20 cellular contexts compared by ENCODE assay signal in genomic region chr15:33083232-33084006, GRCh38.
DNase-seq lines count a peak whose midpoint lies in the region; ATAC-seq, FAIRE-seq and TF ChIP-seq lines count a peak whose summit lies in the region.
"Had no signal": no experiment of that assay in that cellular context is flagged by ENCODE, and none has a peak within 500 bp of the region (broad histone marks: within the 10 kb centered on the region; RNA-seq: fewer than 3 reads in every experiment).

No MANE protein-coding gene starts in this region.

- CTCF ChIA-PET in PC-3 (lab: Charles Lee), result interaction anchor here (2.4 kb wide), 1 partner anchor 49 kb away, joined by 8 read pairs; no protein-coding TSS in a partner anchor

- DNase-seq in H9 (peak; percentile 55), PC-3 (peak; percentile 94), epithelial cell of esophagus (ENCODE audit: low read depth) (peak; percentile 75), trophoblast cell (peak; percentile 66 to 82), HTR-8/SVneo (ENCODE audit: insufficient read length, low spot score) (no peak), left ventricle myocardium superior (no peak)
- no peak for DNase-seq in activated naive CD4-positive, alpha-beta T cell treated with anti-CD3 and anti-CD28 coated beads, Interleukin-2, amount 50 U/mL, for 16 hours
- DNase-seq: activated naive CD8-positive, alpha-beta T cell treated with anti-CD3 and anti-CD28 coated beads, Interleukin-2, amount 10 ng/mL, durations not matched to agents 7 days and 5 days; lower lobe of right lung; MM.1S; natural killer cell; NCI-H187 treated with DMSO at 0.1 percent for 48 hours; NCI-H446 treated with DMSO at 0.1 percent for 48 hours; Right ventricle myocardium superior; stimulated activated CD4-positive, alpha-beta T cell treated with anti-CD3 and anti-CD28 coated beads, Interleukin-4, amount 100 ng/mL, for 1 hour; T-helper 1 cell; WERI-Rb-1 had no signal

- H3K9ac ChIP-seq in H9 (ENCODE audit: extremely low read depth, insufficient read length, low read length) (no peak overlapping the region), PC-3 (ENCODE audit: low read length) (no peak overlapping the region), trophoblast cell (ENCODE audit: low read length) (no peak overlapping the region)

- H3K27ac ChIP-seq in H9 (ENCODE audit: insufficient read length, low read depth, low read length) (no peak overlapping the region), PC-3 (ENCODE audit: low read length) (peak overlapping the region; percentile 69), trophoblast cell (ENCODE audit: low read depth, low read length) (no peak overlapping the region)
- H3K27ac ChIP-seq: cardiac muscle cell, gastroesophageal sphincter, lower lobe of right lung, WERI-Rb-1 had no signal

- H3K18ac ChIP-seq in H9 (ENCODE audit: insufficient read length, low read depth, low read length) (peak overlapping the region; percentile 74), trophoblast cell (ENCODE audit: low read length) (no peak overlapping the region)

- no peak overlapping the region for H3K4ac ChIP-seq in H9 (ENCODE audit: low read depth, low read length)
- H3K4ac ChIP-seq in trophoblast cell (ENCODE audit: low read depth, low read length), result no peak overlapping the region

- H3K56ac ChIP-seq in H9 (ENCODE audit: insufficient read length, low read depth, low read length), result no peak overlapping the region

- H2BK12ac ChIP-seq in H9 (ENCODE audit: insufficient read length, low read depth, low read length), result no peak overlapping the region
- H2BK12ac ChIP-seq in trophoblast cell (ENCODE audit: low read length), result peak overlapping the region; percentile 69

- H3K79me1 ChIP-seq in H9 (ENCODE audit: insufficient read depth, low read depth, low read length, poor library complexity, severe bottlenecking), result no peaks in the 10 kb centered on the region
- peaks cover 4% of the 10 kb centered on the region for H3K79me1 ChIP-seq in trophoblast cell (ENCODE audit: low read length)

- H3K36me3 ChIP-seq in PC-3 (ENCODE audit: low read depth, low read length) (no peaks in the 10 kb centered on the region), trophoblast cell (ENCODE audit: control insufficient read depth in 1 of 2, insufficient read depth in 2 of 2, low read length in 2 of 2) (no peaks in the 10 kb centered on the region)
- H3K36me3 ChIP-seq: cardiac muscle cell, gastroesophageal sphincter, lower lobe of right lung, WERI-Rb-1 had no signal

- WGBS in H9 (ENCODE audit: extremely low coverage, insufficient read length, low lambda C conversion rate), result no CpG with 5 or more reads among the region's 6 CpGs
- no CpG with 5 or more reads among the region's 6 CpGs for WGBS in trophoblast cell (ENCODE audit: extremely low coverage, insufficient coverage, insufficient read length)

- H3K14ac ChIP-seq in H9 (ENCODE audit: insufficient read depth, low read length) (no peak overlapping the region; the same call in 1 of the 2 replicates), trophoblast cell (ENCODE audit: low read length) (peak overlapping the region; percentile 38)

- H3K4me1 ChIP-seq in H9 (ENCODE audit: insufficient read depth, low read length) (peaks cover 6% of the 10 kb centered on the region; the same call in 1 of the 2 replicates), PC-3 (ENCODE audit: insufficient read depth, low read length) (peaks cover 32% of the 10 kb centered on the region), trophoblast cell (ENCODE audit: control insufficient read depth in 1 of 2, insufficient read depth in 2 of 2, low read length in 2 of 2) (peaks cover 6% of the 10 kb centered on the region in 2 experiments)
- H3K4me1 ChIP-seq: gastroesophageal sphincter, lower lobe of right lung had no signal

- BruUV-seq in PC-3 (replicated peaks; lab: Mats Ljungman, UMichigan), result no TSS peak

- H2BK120ac ChIP-seq in H9 (ENCODE audit: low read depth, low read length, poor library complexity, severe bottlenecking) (peak overlapping the region; percentile 39), trophoblast cell (ENCODE audit: insufficient read depth, low read length, poor library complexity) (peak overlapping the region; percentile 52)

- no peak for FAIRE-seq in HTR-8/SVneo (lab: Jason Lieb, UNC)
- FAIRE-seq: GM19239 had no signal

- H4K5ac ChIP-seq in H9 (ENCODE audit: insufficient read length, low read depth, low read length), result no peak overlapping the region

- H4K8ac ChIP-seq in H9 (replicated peaks; ENCODE audit: insufficient read length, low read depth, low read length), result no peak overlapping the region
- H4K8ac ChIP-seq in trophoblast cell (ENCODE audit: low read depth, low read length), result peak overlapping the region; percentile 11

- no peak overlapping the region for H2AK5ac ChIP-seq in H9 (ENCODE audit: insufficient read length, low read length)
- no peak overlapping the region for H2AK5ac ChIP-seq in trophoblast cell (ENCODE audit: low read length)

- H3K4me1 Mint-ChIP-seq in H9, result peaks cover 32 to 45% of the 10 kb centered on the region in 2 experiments
- H3K4me1 Mint-ChIP-seq: activated naive CD8-positive, alpha-beta T cell treated with anti-CD3 and anti-CD28 coated beads, Interleukin-2, amount 10 ng/mL, durations not matched to agents 7 days and 5 days; natural killer cell had no signal

- H2AFZ ChIP-seq in H9 (ENCODE audit: low read length) (no peak overlapping the region), PC-3 (ENCODE audit: low read length) (peak overlapping the region; percentile 42), trophoblast cell (ENCODE audit: insufficient read depth, low read length, poor library complexity) (no peak overlapping the region)

- no peak overlapping the region for H4K91ac ChIP-seq in H9 (ENCODE audit: insufficient read length, low read depth, low read length)
- H4K91ac ChIP-seq in trophoblast cell (ENCODE audit: low read depth, low read length), result peak overlapping the region; percentile 41

- H4K20me1 ChIP-seq in H9 (ENCODE audit: control insufficient read depth, insufficient read depth, insufficient read length) (no peaks in the 10 kb centered on the region), PC-3 (ENCODE audit: low read length) (no peaks in the 10 kb centered on the region)

- H3K4me3 Mint-ChIP-seq in H9, result peak overlapping the region in 1 of 2 experiments; percentile 0; a peak in 1 of 5 replicates
- H3K4me3 Mint-ChIP-seq: activated naive CD8-positive, alpha-beta T cell treated with anti-CD3 and anti-CD28 coated beads, Interleukin-2, amount 10 ng/mL, durations not matched to agents 7 days and 5 days; natural killer cell had no signal

- H3K23ac ChIP-seq in H9 (ENCODE audit: insufficient read length, low read depth, low read length) (no peak overlapping the region), trophoblast cell (ENCODE audit: low read length) (no peak overlapping the region)

- no peaks in the 10 kb centered on the region for H3K9me3 Mint-ChIP-seq in H9
- H3K9me3 Mint-ChIP-seq: activated naive CD8-positive, alpha-beta T cell treated with anti-CD3 and anti-CD28 coated beads, Interleukin-2, amount 10 ng/mL, durations not matched to agents 7 days and 5 days; natural killer cell had no signal

- no peak for TF ChIP-seq CTCF in H9 (conservative IDR thresholded peaks at IDR 0.05)
- no peak for TF ChIP-seq CTCF in PC-3 (conservative IDR thresholded peaks at IDR 0.05; ENCODE audit: low read depth, low read length)
- no peak for TF ChIP-seq CTCF in epithelial cell of esophagus (IDR thresholded peaks at IDR 0.05; ENCODE audit: insufficient read depth, low read depth, low read length, missing control alignments)

- peak overlapping the region; percentile 78 for H3T11ph ChIP-seq in H9 (ENCODE audit: low read length)

- no peak overlapping the region for H2BK15ac ChIP-seq in H9 (ENCODE audit: low read depth, low read length)

- H3K36me3 Mint-ChIP-seq in H9 (ENCODE audit: insufficient read depth in 1 of 3, low read depth in 3 of 3), result no peaks in the 10 kb centered on the region
- H3K36me3 Mint-ChIP-seq: activated naive CD8-positive, alpha-beta T cell treated with anti-CD3 and anti-CD28 coated beads, Interleukin-2, amount 10 ng/mL, durations not matched to agents 7 days and 5 days; natural killer cell had no signal

- intact Hi-C loops in PC-3 (cut with micrococcal nuclease) (no loop called here), left ventricle myocardium superior (cut with micrococcal nuclease) (no loop called here)

- H3K27ac Mint-ChIP-seq in H9, result peak overlapping the region; percentile 29 to 94 (median 92); a peak in 5 of 7 replicates
- H3K27ac Mint-ChIP-seq: activated naive CD8-positive, alpha-beta T cell treated with anti-CD3 and anti-CD28 coated beads, Interleukin-2, amount 10 ng/mL, durations not matched to agents 7 days and 5 days; natural killer cell had no signal

- H2BK20ac ChIP-seq in H9 (ENCODE audit: low read depth, low read length, poor library complexity, severe bottlenecking), result no peak overlapping the region

- no peak overlapping the region for H4K12ac ChIP-seq in trophoblast cell (ENCODE audit: low read depth, low read length)

- ATAC-seq in PC-3, result peak; percentile 66
- no peak for ATAC-seq in left ventricle myocardium superior
- ATAC-seq: gastroesophageal sphincter, lower lobe of right lung, natural killer cell had no signal

- no peaks in the 10 kb centered on the region for H3K23me2 ChIP-seq in H9 (ENCODE audit: insufficient read length, low read depth, low read length, poor library complexity, severe bottlenecking)

- H3K4me3 ChIP-seq in PC-3 (ENCODE audit: low read length), result no peak overlapping the region
- H3K4me3 ChIP-seq in epithelial cell of esophagus (ENCODE audit: low read length), result no peak overlapping the region
- H3K4me3 ChIP-seq in trophoblast cell (ENCODE audit: low read depth, low read length), result no peak overlapping the region
- H3K4me3 ChIP-seq: cardiac muscle cell, gastroesophageal sphincter, lower lobe of right lung had no signal

- H3K4me2 ChIP-seq in H9 (ENCODE audit: insufficient read depth, insufficient read length, low read length) (no peak overlapping the region), PC-3 (ENCODE audit: low read length) (peak overlapping the region; percentile 51), trophoblast cell (ENCODE audit: low read length) (peak overlapping the region; percentile 16)

- no peaks in the 10 kb centered on the region for H3K27me3 ChIP-seq in H9 (ENCODE audit: insufficient read depth, low read length)
- H3K27me3 ChIP-seq in PC-3 (ENCODE audit: low read length), result no peaks in the 10 kb centered on the region
- H3K27me3 ChIP-seq in trophoblast cell (ENCODE audit: insufficient read depth, low read length), result no peaks in the 10 kb centered on the region
- H3K27me3 ChIP-seq: cardiac muscle cell, gastroesophageal sphincter had no signal

- no peaks in the 10 kb centered on the region for H3F3A ChIP-seq in PC-3 (ENCODE audit: low read length, unreplicated experiment)

- no peaks in the 10 kb centered on the region for H3K27me3 Mint-ChIP-seq in H9 (ENCODE audit: low read depth)

- H2BK5ac ChIP-seq in H9 (ENCODE audit: insufficient read length, low read length), result no peak overlapping the region
- peak overlapping the region; percentile 44 for H2BK5ac ChIP-seq in trophoblast cell (ENCODE audit: low read depth, low read length, poor library complexity)

- H3K79me2 ChIP-seq in H9 (ENCODE audit: insufficient read depth, low read length) (no peaks in the 10 kb centered on the region), PC-3 (ENCODE audit: low read length) (no peaks in the 10 kb centered on the region), trophoblast cell (ENCODE audit: control insufficient read depth, insufficient read depth, low read length, poor library complexity) (no peaks in the 10 kb centered on the region)

- no peaks in the 10 kb centered on the region for H3K9me3 ChIP-seq in H9 (ENCODE audit: control insufficient read depth, low read depth, low read length)
- no peaks in the 10 kb centered on the region for H3K9me3 ChIP-seq in PC-3 (ENCODE audit: low read length)
- no peaks in the 10 kb centered on the region for H3K9me3 ChIP-seq in trophoblast cell (ENCODE audit: insufficient read depth, low read depth, low read length)
- H3K9me3 ChIP-seq: gastroesophageal sphincter, lower lobe of right lung had no signal

- POLR2A ChIA-PET in PC-3 (lab: Charles Lee; ENCODE audit: unreplicated experiment), result interaction anchor here (0.6 to 0.7 kb wide), 2 partner anchors 15 to 42 kb away, joined by 4 to 5 read pairs; no protein-coding TSS in a partner anchor

- no peaks in the 10 kb centered on the region for H3K9me2 ChIP-seq in PC-3 (replicated peaks; ENCODE audit: low read length)

Comparison
In these comparisons a context has a peak if more than half of its experiments do, and no peak if none do; other contexts are left out.
1. DNase-seq: peak in H9 (single experiment), PC-3 (single experiment), epithelial cell of esophagus (single experiment) and trophoblast cell (2 of 2); none in activated naive CD4-positive, alpha-beta T cell treated with anti-CD3 and anti-CD28 coated beads, Interleukin-2, amount 50 U/mL, for 16 hours (single experiment), HTR-8/SVneo (single experiment) and left ventricle myocardium superior (single experiment).